Comparison of ENCODE assay signal across 27 cellular contexts in genomic region chr6:49097116-49097515, GRCh38.
"Had no signal": no experiment of that assay in that cellular context is flagged by ENCODE, and none has a peak within 500 bp of the region (broad histone marks: within the 10 kb centered on the region; RNA-seq: fewer than 3 reads in every experiment).

No MANE protein-coding gene starts in this region.

- H3K36me3 Mint-ChIP-seq: activated naive CD8-positive, alpha-beta T cell had no signal

- H3K4me3 Mint-ChIP-seq: activated B cell treated with CpG ODN at 0.5 μM for 24 hours; activated CD4-positive, alpha-beta memory T cell treated with anti-CD3 and anti-CD28 coated beads, Interleukin-2, amount 10 ng/mL, durations not matched to agents 7 days and 5 days; activated CD4-positive, alpha-beta T cell treated with anti-CD3 and anti-CD28 coated beads, Interleukin-2, amount 10 ng/mL, durations not matched to agents 7 days and 5 days; activated naive CD4-positive, alpha-beta T cell treated with anti-CD3 and anti-CD28 coated beads for 36 hours; activated naive CD8-positive, alpha-beta T cell; activated T-helper 17 cell treated with anti-CD3 and anti-CD28 coated beads, Interleukin-2, amount 50 U/mL, for 72 hours; T-helper 17 cell had no signal

- H3K4me3 ChIP-seq: cardiac muscle cell, MG63, SJSA1 had no signal

- ATAC-seq: activated T-helper 17 cell treated with anti-CD3 and anti-CD28 coated beads, Interleukin-2, amount 50 U/mL, for 72 hours; Panc1; Right ventricle myocardium inferior; SK-N-SH treated with all-trans-retinoic acid at 6 μM for 48 hours; T-helper 17 cell had no signal

- H3K27ac ChIP-seq: brain microvascular endothelial cell, cardiac muscle cell, SJSA1 had no signal

- H3K4me1 ChIP-seq: SJSA1 had no signal

- H3K36me3 ChIP-seq: brain microvascular endothelial cell, cardiac muscle cell, MG63, SJSA1 had no signal

- H3K27ac Mint-ChIP-seq: activated B cell treated with CpG ODN at 0.5 μM for 24 hours; activated CD4-positive, alpha-beta memory T cell treated with anti-CD3 and anti-CD28 coated beads, Interleukin-2, amount 10 ng/mL, durations not matched to agents 7 days and 5 days; activated CD4-positive, alpha-beta T cell treated with anti-CD3 and anti-CD28 coated beads, Interleukin-2, amount 10 ng/mL, durations not matched to agents 7 days and 5 days; activated naive CD4-positive, alpha-beta T cell treated with anti-CD3 and anti-CD28 coated beads for 36 hours; activated naive CD8-positive, alpha-beta T cell; activated T-helper 17 cell treated with anti-CD3 and anti-CD28 coated beads, Interleukin-2, amount 50 U/mL, for 72 hours; T-helper 17 cell had no signal

- DNase-seq: activated B cell treated with CpG ODN at 0.5 μM for 24 hours; activated CD4-positive, alpha-beta T cell treated with anti-CD3 and anti-CD28 coated beads for 1 hour; activated gamma-delta T cell; activated naive CD4-positive, alpha-beta T cell treated with anti-CD3 and anti-CD28 coated beads for 36 hours; activated T-cell treated with anti-CD3 and anti-CD28 coated beads for 4 hours; brain microvascular endothelial cell; MG63; NCI-H1048; NCI-H146; NCI-H187 treated with DMSO at 0.1 percent for 48 hours; NCI-H2081 treated with DMSO at 0.1 percent for 48 hours; NCI-H2171 treated with DMSO at 0.1 percent for 48 hours; NCI-H510A treated with DMSO at 0.1 percent for 48 hours; NCI-H774; OCI-M1; RPMI8226; T-helper 17 cell; T-helper 9 cell had no signal

- H3K27me3 ChIP-seq: brain microvascular endothelial cell, cardiac muscle cell, MG63, SJSA1 had no signal

- H3K9me3 Mint-ChIP-seq: activated T-helper 17 cell treated with anti-CD3 and anti-CD28 coated beads, Interleukin-2, amount 50 U/mL, for 72 hours had no signal

- H3K27me3 Mint-ChIP-seq: activated B cell treated with CpG ODN at 0.5 μM for 24 hours; activated CD4-positive, alpha-beta memory T cell treated with anti-CD3 and anti-CD28 coated beads, Interleukin-2, amount 10 ng/mL, durations not matched to agents 7 days and 5 days; activated CD4-positive, alpha-beta T cell treated with anti-CD3 and anti-CD28 coated beads, Interleukin-2, amount 10 ng/mL, durations not matched to agents 7 days and 5 days; activated naive CD8-positive, alpha-beta T cell; activated T-helper 17 cell treated with anti-CD3 and anti-CD28 coated beads, Interleukin-2, amount 50 U/mL, for 72 hours; T-helper 17 cell had no signal

- H3K9me3 ChIP-seq: SJSA1 had no signal

- H3K4me1 Mint-ChIP-seq: activated B cell treated with CpG ODN at 0.5 μM for 24 hours; activated CD4-positive, alpha-beta memory T cell treated with anti-CD3 and anti-CD28 coated beads, Interleukin-2, amount 10 ng/mL, durations not matched to agents 7 days and 5 days; activated CD4-positive, alpha-beta T cell treated with anti-CD3 and anti-CD28 coated beads, Interleukin-2, amount 10 ng/mL, durations not matched to agents 7 days and 5 days; activated T-helper 17 cell treated with anti-CD3 and anti-CD28 coated beads, Interleukin-2, amount 50 U/mL, for 72 hours; T-helper 17 cell had no signal
